In the genomic region with DNA sequence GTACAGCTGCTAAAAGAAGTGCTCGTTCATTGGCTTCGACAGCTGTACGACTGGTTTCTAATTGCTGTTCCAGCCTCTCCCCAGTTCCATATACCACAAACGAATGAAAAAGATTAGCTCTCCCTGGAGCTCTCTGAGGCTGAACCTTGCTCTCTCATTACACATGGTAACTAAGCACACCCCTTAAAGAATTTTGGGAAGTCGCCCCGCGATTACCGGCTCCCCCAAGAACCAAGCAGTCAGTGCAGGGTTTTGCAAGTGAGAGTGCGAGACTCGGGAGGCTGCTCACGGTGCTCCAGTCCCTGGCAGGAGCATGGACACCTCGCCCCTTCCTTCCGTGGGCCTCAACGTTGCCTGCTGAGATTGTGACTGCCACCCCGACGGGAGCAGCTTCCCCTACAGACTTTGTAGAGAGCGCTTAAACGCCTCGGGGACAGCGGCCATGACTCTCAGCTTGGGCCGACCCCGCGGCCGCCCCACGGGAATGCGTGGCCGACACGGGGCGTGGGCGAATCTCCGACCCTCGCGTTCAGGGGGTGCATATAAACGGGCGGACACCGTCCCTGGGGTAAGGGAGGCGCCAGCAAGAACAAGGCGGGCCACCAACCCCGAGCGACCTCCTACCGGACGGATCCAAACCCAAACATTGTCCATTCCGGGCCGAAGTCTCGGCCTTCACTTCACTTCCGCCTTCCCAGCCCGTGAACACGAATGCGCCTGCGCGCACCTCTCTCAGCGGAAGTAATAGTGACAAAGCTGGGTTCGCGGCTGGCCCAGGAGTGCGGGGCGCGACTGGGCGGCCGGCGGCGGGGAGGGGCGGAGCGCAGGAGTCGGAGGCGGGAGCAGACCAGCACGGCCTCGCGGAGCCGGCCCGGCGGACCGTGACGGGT, we compare ENCODE assay signal across 1 cellular context.
TF ChIP-seq lines count a peak whose summit lies in the region.

A gene with protein sequence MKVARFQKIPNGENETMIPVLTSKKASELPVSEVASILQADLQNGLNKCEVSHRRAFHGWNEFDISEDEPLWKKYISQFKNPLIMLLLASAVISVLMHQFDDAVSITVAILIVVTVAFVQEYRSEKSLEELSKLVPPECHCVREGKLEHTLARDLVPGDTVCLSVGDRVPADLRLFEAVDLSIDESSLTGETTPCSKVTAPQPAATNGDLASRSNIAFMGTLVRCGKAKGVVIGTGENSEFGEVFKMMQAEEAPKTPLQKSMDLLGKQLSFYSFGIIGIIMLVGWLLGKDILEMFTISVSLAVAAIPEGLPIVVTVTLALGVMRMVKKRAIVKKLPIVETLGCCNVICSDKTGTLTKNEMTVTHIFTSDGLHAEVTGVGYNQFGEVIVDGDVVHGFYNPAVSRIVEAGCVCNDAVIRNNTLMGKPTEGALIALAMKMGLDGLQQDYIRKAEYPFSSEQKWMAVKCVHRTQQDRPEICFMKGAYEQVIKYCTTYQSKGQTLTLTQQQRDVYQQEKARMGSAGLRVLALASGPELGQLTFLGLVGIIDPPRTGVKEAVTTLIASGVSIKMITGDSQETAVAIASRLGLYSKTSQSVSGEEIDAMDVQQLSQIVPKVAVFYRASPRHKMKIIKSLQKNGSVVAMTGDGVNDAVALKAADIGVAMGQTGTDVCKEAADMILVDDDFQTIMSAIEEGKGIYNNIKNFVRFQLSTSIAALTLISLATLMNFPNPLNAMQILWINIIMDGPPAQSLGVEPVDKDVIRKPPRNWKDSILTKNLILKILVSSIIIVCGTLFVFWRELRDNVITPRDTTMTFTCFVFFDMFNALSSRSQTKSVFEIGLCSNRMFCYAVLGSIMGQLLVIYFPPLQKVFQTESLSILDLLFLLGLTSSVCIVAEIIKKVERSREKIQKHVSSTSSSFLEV (plus strand): TSS at position 845 of the 890 bp plus-strand sequence. CDS start 686 bp downstream, outside the sequence.

TF ChIP-seq in K562, 482 proteins besides CTCF, POLR2A, EP300 and RAD21 (continued from another document and continues in another):
- TF ChIP-seq, protein P1, sequence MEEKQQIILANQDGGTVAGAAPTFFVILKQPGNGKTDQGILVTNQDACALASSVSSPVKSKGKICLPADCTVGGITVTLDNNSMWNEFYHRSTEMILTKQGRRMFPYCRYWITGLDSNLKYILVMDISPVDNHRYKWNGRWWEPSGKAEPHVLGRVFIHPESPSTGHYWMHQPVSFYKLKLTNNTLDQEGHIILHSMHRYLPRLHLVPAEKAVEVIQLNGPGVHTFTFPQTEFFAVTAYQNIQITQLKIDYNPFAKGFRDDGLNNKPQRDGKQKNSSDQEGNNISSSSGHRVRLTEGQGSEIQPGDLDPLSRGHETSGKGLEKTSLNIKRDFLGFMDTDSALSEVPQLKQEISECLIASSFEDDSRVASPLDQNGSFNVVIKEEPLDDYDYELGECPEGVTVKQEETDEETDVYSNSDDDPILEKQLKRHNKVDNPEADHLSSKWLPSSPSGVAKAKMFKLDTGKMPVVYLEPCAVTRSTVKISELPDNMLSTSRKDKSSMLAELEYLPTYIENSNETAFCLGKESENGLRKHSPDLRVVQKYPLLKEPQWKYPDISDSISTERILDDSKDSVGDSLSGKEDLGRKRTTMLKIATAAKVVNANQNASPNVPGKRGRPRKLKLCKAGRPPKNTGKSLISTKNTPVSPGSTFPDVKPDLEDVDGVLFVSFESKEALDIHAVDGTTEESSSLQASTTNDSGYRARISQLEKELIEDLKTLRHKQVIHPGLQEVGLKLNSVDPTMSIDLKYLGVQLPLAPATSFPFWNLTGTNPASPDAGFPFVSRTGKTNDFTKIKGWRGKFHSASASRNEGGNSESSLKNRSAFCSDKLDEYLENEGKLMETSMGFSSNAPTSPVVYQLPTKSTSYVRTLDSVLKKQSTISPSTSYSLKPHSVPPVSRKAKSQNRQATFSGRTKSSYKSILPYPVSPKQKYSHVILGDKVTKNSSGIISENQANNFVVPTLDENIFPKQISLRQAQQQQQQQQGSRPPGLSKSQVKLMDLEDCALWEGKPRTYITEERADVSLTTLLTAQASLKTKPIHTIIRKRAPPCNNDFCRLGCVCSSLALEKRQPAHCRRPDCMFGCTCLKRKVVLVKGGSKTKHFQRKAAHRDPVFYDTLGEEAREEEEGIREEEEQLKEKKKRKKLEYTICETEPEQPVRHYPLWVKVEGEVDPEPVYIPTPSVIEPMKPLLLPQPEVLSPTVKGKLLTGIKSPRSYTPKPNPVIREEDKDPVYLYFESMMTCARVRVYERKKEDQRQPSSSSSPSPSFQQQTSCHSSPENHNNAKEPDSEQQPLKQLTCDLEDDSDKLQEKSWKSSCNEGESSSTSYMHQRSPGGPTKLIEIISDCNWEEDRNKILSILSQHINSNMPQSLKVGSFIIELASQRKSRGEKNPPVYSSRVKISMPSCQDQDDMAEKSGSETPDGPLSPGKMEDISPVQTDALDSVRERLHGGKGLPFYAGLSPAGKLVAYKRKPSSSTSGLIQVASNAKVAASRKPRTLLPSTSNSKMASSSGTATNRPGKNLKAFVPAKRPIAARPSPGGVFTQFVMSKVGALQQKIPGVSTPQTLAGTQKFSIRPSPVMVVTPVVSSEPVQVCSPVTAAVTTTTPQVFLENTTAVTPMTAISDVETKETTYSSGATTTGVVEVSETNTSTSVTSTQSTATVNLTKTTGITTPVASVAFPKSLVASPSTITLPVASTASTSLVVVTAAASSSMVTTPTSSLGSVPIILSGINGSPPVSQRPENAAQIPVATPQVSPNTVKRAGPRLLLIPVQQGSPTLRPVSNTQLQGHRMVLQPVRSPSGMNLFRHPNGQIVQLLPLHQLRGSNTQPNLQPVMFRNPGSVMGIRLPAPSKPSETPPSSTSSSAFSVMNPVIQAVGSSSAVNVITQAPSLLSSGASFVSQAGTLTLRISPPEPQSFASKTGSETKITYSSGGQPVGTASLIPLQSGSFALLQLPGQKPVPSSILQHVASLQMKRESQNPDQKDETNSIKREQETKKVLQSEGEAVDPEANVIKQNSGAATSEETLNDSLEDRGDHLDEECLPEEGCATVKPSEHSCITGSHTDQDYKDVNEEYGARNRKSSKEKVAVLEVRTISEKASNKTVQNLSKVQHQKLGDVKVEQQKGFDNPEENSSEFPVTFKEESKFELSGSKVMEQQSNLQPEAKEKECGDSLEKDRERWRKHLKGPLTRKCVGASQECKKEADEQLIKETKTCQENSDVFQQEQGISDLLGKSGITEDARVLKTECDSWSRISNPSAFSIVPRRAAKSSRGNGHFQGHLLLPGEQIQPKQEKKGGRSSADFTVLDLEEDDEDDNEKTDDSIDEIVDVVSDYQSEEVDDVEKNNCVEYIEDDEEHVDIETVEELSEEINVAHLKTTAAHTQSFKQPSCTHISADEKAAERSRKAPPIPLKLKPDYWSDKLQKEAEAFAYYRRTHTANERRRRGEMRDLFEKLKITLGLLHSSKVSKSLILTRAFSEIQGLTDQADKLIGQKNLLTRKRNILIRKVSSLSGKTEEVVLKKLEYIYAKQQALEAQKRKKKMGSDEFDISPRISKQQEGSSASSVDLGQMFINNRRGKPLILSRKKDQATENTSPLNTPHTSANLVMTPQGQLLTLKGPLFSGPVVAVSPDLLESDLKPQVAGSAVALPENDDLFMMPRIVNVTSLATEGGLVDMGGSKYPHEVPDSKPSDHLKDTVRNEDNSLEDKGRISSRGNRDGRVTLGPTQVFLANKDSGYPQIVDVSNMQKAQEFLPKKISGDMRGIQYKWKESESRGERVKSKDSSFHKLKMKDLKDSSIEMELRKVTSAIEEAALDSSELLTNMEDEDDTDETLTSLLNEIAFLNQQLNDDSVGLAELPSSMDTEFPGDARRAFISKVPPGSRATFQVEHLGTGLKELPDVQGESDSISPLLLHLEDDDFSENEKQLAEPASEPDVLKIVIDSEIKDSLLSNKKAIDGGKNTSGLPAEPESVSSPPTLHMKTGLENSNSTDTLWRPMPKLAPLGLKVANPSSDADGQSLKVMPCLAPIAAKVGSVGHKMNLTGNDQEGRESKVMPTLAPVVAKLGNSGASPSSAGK (IDR thresholded peaks at IDR 0.05): peak; percentile 53
- TF ChIP-seq, protein P2, sequence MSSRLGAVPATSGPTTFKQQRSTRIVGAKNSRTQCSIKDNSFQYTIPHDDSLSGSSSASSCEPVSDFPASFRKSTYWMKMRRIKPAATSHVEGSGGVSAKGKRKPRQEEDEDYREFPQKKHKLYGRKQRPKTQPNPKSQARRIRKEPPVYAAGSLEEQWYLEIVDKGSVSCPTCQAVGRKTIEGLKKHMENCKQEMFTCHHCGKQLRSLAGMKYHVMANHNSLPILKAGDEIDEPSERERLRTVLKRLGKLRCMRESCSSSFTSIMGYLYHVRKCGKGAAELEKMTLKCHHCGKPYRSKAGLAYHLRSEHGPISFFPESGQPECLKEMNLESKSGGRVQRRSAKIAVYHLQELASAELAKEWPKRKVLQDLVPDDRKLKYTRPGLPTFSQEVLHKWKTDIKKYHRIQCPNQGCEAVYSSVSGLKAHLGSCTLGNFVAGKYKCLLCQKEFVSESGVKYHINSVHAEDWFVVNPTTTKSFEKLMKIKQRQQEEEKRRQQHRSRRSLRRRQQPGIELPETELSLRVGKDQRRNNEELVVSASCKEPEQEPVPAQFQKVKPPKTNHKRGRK (tag; IDR thresholded peaks at IDR 0.05): no peak
- TF ChIP-seq, protein P3, sequence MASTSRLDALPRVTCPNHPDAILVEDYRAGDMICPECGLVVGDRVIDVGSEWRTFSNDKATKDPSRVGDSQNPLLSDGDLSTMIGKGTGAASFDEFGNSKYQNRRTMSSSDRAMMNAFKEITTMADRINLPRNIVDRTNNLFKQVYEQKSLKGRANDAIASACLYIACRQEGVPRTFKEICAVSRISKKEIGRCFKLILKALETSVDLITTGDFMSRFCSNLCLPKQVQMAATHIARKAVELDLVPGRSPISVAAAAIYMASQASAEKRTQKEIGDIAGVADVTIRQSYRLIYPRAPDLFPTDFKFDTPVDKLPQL (IDR thresholded peaks at IDR 0.05; ENCODE audit: extremely low read depth, insufficient read length): no peak
- TF ChIP-seq, protein P4, sequence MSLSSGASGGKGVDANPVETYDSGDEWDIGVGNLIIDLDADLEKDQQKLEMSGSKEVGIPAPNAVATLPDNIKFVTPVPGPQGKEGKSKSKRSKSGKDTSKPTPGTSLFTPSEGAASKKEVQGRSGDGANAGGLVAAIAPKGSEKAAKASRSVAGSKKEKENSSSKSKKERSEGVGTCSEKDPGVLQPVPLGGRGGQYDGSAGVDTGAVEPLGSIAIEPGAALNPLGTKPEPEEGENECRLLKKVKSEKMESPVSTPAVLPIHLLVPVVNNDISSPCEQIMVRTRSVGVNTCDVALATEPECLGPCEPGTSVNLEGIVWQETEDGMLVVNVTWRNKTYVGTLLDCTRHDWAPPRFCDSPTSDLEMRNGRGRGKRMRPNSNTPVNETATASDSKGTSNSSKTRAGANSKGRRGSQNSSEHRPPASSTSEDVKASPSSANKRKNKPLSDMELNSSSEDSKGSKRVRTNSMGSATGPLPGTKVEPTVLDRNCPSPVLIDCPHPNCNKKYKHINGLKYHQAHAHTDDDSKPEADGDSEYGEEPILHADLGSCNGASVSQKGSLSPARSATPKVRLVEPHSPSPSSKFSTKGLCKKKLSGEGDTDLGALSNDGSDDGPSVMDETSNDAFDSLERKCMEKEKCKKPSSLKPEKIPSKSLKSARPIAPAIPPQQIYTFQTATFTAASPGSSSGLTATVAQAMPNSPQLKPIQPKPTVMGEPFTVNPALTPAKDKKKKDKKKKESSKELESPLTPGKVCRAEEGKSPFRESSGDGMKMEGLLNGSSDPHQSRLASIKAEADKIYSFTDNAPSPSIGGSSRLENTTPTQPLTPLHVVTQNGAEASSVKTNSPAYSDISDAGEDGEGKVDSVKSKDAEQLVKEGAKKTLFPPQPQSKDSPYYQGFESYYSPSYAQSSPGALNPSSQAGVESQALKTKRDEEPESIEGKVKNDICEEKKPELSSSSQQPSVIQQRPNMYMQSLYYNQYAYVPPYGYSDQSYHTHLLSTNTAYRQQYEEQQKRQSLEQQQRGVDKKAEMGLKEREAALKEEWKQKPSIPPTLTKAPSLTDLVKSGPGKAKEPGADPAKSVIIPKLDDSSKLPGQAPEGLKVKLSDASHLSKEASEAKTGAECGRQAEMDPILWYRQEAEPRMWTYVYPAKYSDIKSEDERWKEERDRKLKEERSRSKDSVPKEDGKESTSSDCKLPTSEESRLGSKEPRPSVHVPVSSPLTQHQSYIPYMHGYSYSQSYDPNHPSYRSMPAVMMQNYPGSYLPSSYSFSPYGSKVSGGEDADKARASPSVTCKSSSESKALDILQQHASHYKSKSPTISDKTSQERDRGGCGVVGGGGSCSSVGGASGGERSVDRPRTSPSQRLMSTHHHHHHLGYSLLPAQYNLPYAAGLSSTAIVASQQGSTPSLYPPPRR (CRISPR knock-in tag; IDR thresholded peaks at IDR 0.05; ENCODE audit: borderline replicate concordance): no peak
- TF ChIP-seq, protein P5, sequence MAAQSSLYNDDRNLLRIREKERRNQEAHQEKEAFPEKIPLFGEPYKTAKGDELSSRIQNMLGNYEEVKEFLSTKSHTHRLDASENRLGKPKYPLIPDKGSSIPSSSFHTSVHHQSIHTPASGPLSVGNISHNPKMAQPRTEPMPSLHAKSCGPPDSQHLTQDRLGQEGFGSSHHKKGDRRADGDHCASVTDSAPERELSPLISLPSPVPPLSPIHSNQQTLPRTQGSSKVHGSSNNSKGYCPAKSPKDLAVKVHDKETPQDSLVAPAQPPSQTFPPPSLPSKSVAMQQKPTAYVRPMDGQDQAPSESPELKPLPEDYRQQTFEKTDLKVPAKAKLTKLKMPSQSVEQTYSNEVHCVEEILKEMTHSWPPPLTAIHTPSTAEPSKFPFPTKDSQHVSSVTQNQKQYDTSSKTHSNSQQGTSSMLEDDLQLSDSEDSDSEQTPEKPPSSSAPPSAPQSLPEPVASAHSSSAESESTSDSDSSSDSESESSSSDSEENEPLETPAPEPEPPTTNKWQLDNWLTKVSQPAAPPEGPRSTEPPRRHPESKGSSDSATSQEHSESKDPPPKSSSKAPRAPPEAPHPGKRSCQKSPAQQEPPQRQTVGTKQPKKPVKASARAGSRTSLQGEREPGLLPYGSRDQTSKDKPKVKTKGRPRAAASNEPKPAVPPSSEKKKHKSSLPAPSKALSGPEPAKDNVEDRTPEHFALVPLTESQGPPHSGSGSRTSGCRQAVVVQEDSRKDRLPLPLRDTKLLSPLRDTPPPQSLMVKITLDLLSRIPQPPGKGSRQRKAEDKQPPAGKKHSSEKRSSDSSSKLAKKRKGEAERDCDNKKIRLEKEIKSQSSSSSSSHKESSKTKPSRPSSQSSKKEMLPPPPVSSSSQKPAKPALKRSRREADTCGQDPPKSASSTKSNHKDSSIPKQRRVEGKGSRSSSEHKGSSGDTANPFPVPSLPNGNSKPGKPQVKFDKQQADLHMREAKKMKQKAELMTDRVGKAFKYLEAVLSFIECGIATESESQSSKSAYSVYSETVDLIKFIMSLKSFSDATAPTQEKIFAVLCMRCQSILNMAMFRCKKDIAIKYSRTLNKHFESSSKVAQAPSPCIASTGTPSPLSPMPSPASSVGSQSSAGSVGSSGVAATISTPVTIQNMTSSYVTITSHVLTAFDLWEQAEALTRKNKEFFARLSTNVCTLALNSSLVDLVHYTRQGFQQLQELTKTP (IDR thresholded peaks at IDR 0.05; ENCODE audit: low read depth in 1 of 2, partially characterized antibody in 2 of 2): no peak
- no peak for TF ChIP-seq NELFE (IDR thresholded peaks at IDR 0.05; ENCODE audit: insufficient read depth, insufficient read length)
- TF ChIP-seq CBX1 (IDR thresholded peaks at IDR 0.05; ENCODE audit: low read depth): peak; percentile 75; the same call in 1 of the 2 replicates
- TF ChIP-seq, protein P6, sequence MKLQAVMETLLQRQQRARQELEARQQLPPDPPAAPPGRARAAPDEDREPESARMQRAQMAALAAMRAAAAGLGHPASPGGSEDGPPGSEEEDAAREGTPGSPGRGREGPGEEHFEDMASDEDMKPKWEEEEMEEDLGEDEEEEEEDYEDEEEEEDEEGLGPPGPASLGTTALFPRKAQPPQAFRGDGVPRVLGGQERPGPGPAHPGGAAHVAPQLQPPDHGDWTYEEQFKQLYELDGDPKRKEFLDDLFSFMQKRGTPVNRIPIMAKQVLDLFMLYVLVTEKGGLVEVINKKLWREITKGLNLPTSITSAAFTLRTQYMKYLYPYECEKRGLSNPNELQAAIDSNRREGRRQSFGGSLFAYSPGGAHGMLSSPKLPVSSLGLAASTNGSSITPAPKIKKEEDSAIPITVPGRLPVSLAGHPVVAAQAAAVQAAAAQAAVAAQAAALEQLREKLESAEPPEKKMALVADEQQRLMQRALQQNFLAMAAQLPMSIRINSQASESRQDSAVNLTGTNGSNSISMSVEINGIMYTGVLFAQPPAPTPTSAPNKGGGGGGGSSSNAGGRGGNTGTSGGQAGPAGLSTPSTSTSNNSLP (IDR thresholded peaks at IDR 0.05; ENCODE audit: borderline replicate concordance, low read depth, low read length): no peak
- no peak for TF ChIP-seq STAG1 (CRISPR knock-in tag; IDR thresholded peaks at IDR 0.05; ENCODE audit: borderline replicate concordance)
- TF ChIP-seq HNRNPL (IDR thresholded peaks at IDR 0.05; ENCODE audit: low read depth, low read length): no peak
- no peak for TF ChIP-seq BCL6 (CRISPR knock-in tag; IDR thresholded peaks at IDR 0.05)
